1 cellular context compared by ENCODE assay signal in genomic region chr2:233764761-233765160, GRCh38.
TF ChIP-seq lines count a peak whose summit lies in the region.

No MANE protein-coding gene starts in this region.

TF ChIP-seq in IMR-90, 13 proteins besides CTCF, POLR2A, EP300 and RAD21:
- TF ChIP-seq NFE2L2 (IDR thresholded peaks at IDR 0.05; ENCODE audit: low read depth, low read length) (no peak), MXI1 (IDR thresholded peaks at IDR 0.05; ENCODE audit: borderline replicate concordance, low read depth, low read length) (no peak), MAFK (IDR thresholded peaks at IDR 0.05; ENCODE audit: low read depth, low read length) (no peak), CHD1 (IDR thresholded peaks at IDR 0.05; ENCODE audit: low read depth, low read length) (no peak), MAZ (IDR thresholded peaks at IDR 0.05; ENCODE audit: borderline replicate concordance, low read depth, low read length) (no peak), USF2 (IDR thresholded peaks at IDR 0.05; ENCODE audit: low read depth, low read length) (no peak), CEBPB (IDR thresholded peaks at IDR 0.05; ENCODE audit: low read depth, low read length) (no peak), BHLHE40 (IDR thresholded peaks at IDR 0.05; ENCODE audit: low read depth, low read length) (no peak), ELK1 (IDR thresholded peaks at IDR 0.05; ENCODE audit: borderline replicate concordance, low read depth, low read length) (no peak)
